9 cellular contexts compared by ENCODE assay signal in genomic region chr1:227225715-227226346, GRCh38.
DNase-seq lines count a peak whose midpoint lies in the region; FAIRE-seq lines count a peak whose summit lies in the region.
"Had no signal": no experiment of that assay in that cellular context is flagged by ENCODE, and none has a peak within 500 bp of the region (broad histone marks: within the 10 kb centered on the region; RNA-seq: fewer than 3 reads in every experiment).

No MANE protein-coding gene starts in this region.

- no peak overlapping the region for H3K4me3 Mint-ChIP-seq in activated naive CD8-positive, alpha-beta T cell treated with anti-CD3 and anti-CD28 coated beads for 36 hours
- no peak overlapping the region for H3K4me3 Mint-ChIP-seq in activated CD4-positive, alpha-beta T cell treated with anti-CD3 and anti-CD28 coated beads, Interleukin-2, amount 10 ng/mL, durations not matched to agents 7 days and 5 days

- H3K4me1 Mint-ChIP-seq in activated naive CD8-positive, alpha-beta T cell treated with anti-CD3 and anti-CD28 coated beads for 36 hours, result no peaks in the 10 kb centered on the region
- no peaks in the 10 kb centered on the region for H3K4me1 Mint-ChIP-seq in activated CD4-positive, alpha-beta T cell treated with anti-CD3 and anti-CD28 coated beads, Interleukin-2, amount 10 ng/mL, durations not matched to agents 7 days and 5 days

- POLR2A ChIA-PET in activated CD4-positive, alpha-beta T cell treated with anti-CD3 and anti-CD28 coated beads, Interleukin-2, amount 10 ng/mL, durations not matched to agents 7 days and 5 days (lab: Charles Lee), result interaction anchor here (0.5 kb wide), 1 partner anchor 247 kb away, joined by 5 read pairs; no protein-coding TSS in a partner anchor

- no peak overlapping the region for H3K4me3 ChIP-seq in skeletal muscle cell (ENCODE audit: low read depth, low read length)
- H3K4me3 ChIP-seq: esophagus squamous epithelium had no signal

- H3K27ac ChIP-seq in epithelial cell of prostate, result peak overlapping the region; percentile 66

- peaks cover 12% of the 10 kb centered on the region for H3K27me3 Mint-ChIP-seq in activated naive CD8-positive, alpha-beta T cell treated with anti-CD3 and anti-CD28 coated beads for 36 hours
- peaks cover 6% of the 10 kb centered on the region for H3K27me3 Mint-ChIP-seq in activated CD4-positive, alpha-beta T cell treated with anti-CD3 and anti-CD28 coated beads, Interleukin-2, amount 10 ng/mL, durations not matched to agents 7 days and 5 days

- H3K36me3 Mint-ChIP-seq in activated naive CD8-positive, alpha-beta T cell treated with anti-CD3 and anti-CD28 coated beads for 36 hours, result no peaks in the 10 kb centered on the region
- H3K36me3 Mint-ChIP-seq in activated CD4-positive, alpha-beta T cell treated with anti-CD3 and anti-CD28 coated beads, Interleukin-2, amount 10 ng/mL, durations not matched to agents 7 days and 5 days (ENCODE audit: low read depth), result no peaks in the 10 kb centered on the region

- no peak overlapping the region for H3K27ac Mint-ChIP-seq in activated naive CD8-positive, alpha-beta T cell treated with anti-CD3 and anti-CD28 coated beads for 36 hours
- H3K27ac Mint-ChIP-seq in activated CD4-positive, alpha-beta T cell treated with anti-CD3 and anti-CD28 coated beads, Interleukin-2, amount 10 ng/mL, durations not matched to agents 7 days and 5 days, result no peak overlapping the region

- DNase-seq in HCEC 1CT (peak; percentile 97), RCC 7860 (ENCODE audit: low spot score) (peak; percentile 72), epithelial cell of prostate (ENCODE audit: low read depth, low spot score) (peak; percentile 64), skeletal muscle cell (ENCODE audit: low read depth) (peak; percentile 78), GF-D8 (lab: John Stamatoyannopoulos, UW) (no peak), NCI-H345 (lab: John Stamatoyannopoulos, UW) (no peak)
- no peak for DNase-seq in activated naive CD8-positive, alpha-beta T cell treated with anti-CD3 and anti-CD28 coated beads for 36 hours
- no peak for DNase-seq in activated CD4-positive, alpha-beta T cell treated with anti-CD3 and anti-CD28 coated beads, Interleukin-2, amount 10 ng/mL, durations not matched to agents 7 days and 5 days
- DNase-seq: esophagus squamous epithelium had no signal

- H3K9me3 Mint-ChIP-seq in activated naive CD8-positive, alpha-beta T cell treated with anti-CD3 and anti-CD28 coated beads for 36 hours, result no peaks in the 10 kb centered on the region
- no peaks in the 10 kb centered on the region for H3K9me3 Mint-ChIP-seq in activated CD4-positive, alpha-beta T cell treated with anti-CD3 and anti-CD28 coated beads, Interleukin-2, amount 10 ng/mL, durations not matched to agents 7 days and 5 days

- CTCF ChIA-PET in activated CD4-positive, alpha-beta T cell treated with anti-CD3 and anti-CD28 coated beads, Interleukin-2, amount 10 ng/mL, durations not matched to agents 7 days and 5 days (lab: Charles Lee), result no interaction called here

- peak; percentile 72 for FAIRE-seq in RCC 7860 (lab: Jason Lieb, UNC)

Comparison
In these comparisons a context has a peak if more than half of its experiments do, and no peak if none do; other contexts are left out.
1. DNase-seq: peak in HCEC 1CT (single experiment), RCC 7860 (single experiment), epithelial cell of prostate (single experiment) and skeletal muscle cell (single experiment); none in activated naive CD8-positive, alpha-beta T cell treated with anti-CD3 and anti-CD28 coated beads for 36 hours (single experiment), GF-D8 (single experiment), NCI-H345 (single experiment) and activated CD4-positive, alpha-beta T cell treated with anti-CD3 and anti-CD28 coated beads, Interleukin-2, amount 10 ng/mL, durations not matched to agents 7 days and 5 days (single experiment).